30 cellular contexts compared by ENCODE assay signal in the genomic region with DNA sequence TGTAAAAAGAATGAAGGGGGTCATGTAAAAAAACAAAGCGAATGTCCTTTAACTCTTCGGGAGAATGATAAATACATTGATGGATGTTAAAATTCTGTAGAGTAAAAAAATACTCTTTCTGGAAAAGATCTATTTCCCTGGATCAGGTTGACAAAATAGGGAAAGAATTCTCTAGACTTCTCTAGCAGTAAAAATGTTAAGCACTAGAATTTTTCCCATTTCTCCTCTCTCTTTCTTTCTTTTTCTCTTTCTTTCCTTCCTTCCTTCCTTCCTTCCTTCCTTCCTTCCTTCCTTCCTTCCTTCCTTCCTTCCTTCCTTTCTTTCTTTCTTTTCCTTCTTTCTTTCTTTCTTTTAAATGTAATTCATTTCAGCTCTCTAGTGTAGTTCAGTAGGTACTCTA.
A peak's percentile ranks its signal among the peaks of the same experiment; 100 is the strongest.
DNase-seq lines count a peak whose midpoint lies in the region; ATAC-seq, FAIRE-seq and TF ChIP-seq lines count a peak whose summit lies in the region.
"Had no signal": no experiment of that assay in that cellular context is flagged by ENCODE, and none has a peak within 500 bp of the region (broad histone marks: within the 10 kb centered on the region; RNA-seq: fewer than 3 reads in every experiment).

No MANE protein-coding gene starts in this region.

- TF ChIP-seq EP300 in HepG2 (IDR thresholded peaks at IDR 0.05; ENCODE audit: low read depth in 2 of 2, low read length in 2 of 2) (no peak), HepG2 (CRISPR knock-in tag; IDR thresholded peaks at IDR 0.05; ENCODE audit: borderline replicate concordance) (no peak)

- H3K9me2 ChIP-seq in SU-DHL-6 (replicated peaks; ENCODE audit: insufficient read depth, low read length), result no peaks in the 10 kb centered on the region

- H3K9ac ChIP-seq in HepG2 (ENCODE audit: insufficient read depth, low read depth, low read length) (no peak overlapping the region), SU-DHL-6 (ENCODE audit: low read length) (no peak overlapping the region)
- H3K9ac ChIP-seq: BLaER1; BLaER1 treated with 17β-estradiol and CSF1 and Interleukin-3, amounts not matched to agents 10 nM and 100 nM had no signal

- DNase-seq in HepG2 (ENCODE audit: low spot score) (no peak), right lobe of liver (no peak), cerebellar nuclear complex (lab: John Stamatoyannopoulos, UW) (no peak)
- DNase-seq: 8988T; ACHN; AML-193; BE2C; C1 segment of cervical spinal cord; Caco-2; Calu3; CD4-positive, alpha-beta memory T cell; CD4-positive, alpha-beta T cell; CD4-positive, CD25-positive, alpha-beta regulatory T cell; CD8-positive, alpha-beta memory T cell; CD8-positive, alpha-beta T cell; COR-L47; DMS 273 treated with DMSO at 0.1 percent for 48 hours; DMS153; DMS53; DMS79; DMS79 treated with DMSO at 0.1 percent for 48 hours; DND-41; EL had no signal

- no peaks in the 10 kb centered on the region for H4K20me1 ChIP-seq in HepG2 (ENCODE audit: insufficient read depth, low read length)
- H4K20me1 ChIP-seq in SU-DHL-6 (ENCODE audit: low read depth, low read length), result no peaks in the 10 kb centered on the region
- H4K20me1 ChIP-seq: BLaER1; BLaER1 treated with 17β-estradiol and CSF1 and Interleukin-3, amounts not matched to agents 10 nM and 100 nM had no signal

- H3K4me3 ChIP-seq in HepG2 (replicated peaks in 1 of 3; ENCODE audit: insufficient read depth in 1 of 3, low read depth in 2 of 3, low read length in 3 of 3) (no peak overlapping the region), right lobe of liver (no peak overlapping the region), SU-DHL-6 (ENCODE audit: insufficient read depth, low read length, poor library complexity, severe bottlenecking) (no peak overlapping the region)
- H3K4me3 ChIP-seq: A549; BLaER1; BLaER1 treated with 17β-estradiol and CSF1 and Interleukin-3, amounts not matched to agents 10 nM and 100 nM had no signal

- H3K27me3 ChIP-seq in HepG2 (ENCODE audit: control insufficient read depth in 1 of 2, insufficient read depth in 2 of 2, low read length in 2 of 2) (no peaks in the 10 kb centered on the region), right lobe of liver (no peaks in the 10 kb centered on the region), SU-DHL-6 (ENCODE audit: low read length) (no peaks in the 10 kb centered on the region)
- H3K27me3 ChIP-seq: BE2C; BLaER1; BLaER1 treated with 17β-estradiol and CSF1 and Interleukin-3, amounts not matched to agents 10 nM and 100 nM had no signal

- no peak overlapping the region for H3K4me2 ChIP-seq in HepG2 (ENCODE audit: low read depth, low read length)
- H3K4me2 ChIP-seq in SU-DHL-6 (ENCODE audit: low read depth, low read length, poor library complexity, severe bottlenecking), result no peak overlapping the region
- H3K4me2 ChIP-seq: A549; BLaER1; BLaER1 treated with 17β-estradiol and CSF1 and Interleukin-3, amounts not matched to agents 10 nM and 100 nM had no signal

- H3K27ac ChIP-seq in HepG2 (ENCODE audit: extremely low read length, insufficient read depth, low read length) (no peak overlapping the region), right lobe of liver (no peak overlapping the region), SU-DHL-6 (ENCODE audit: low read depth, low read length) (no peak overlapping the region)
- H3K27ac ChIP-seq: 22Rv1; A549; BLaER1; BLaER1 treated with 17β-estradiol and CSF1 and Interleukin-3, amounts not matched to agents 10 nM and 100 nM; C4-2B had no signal

- 7% methylated on average over 2 of the region's 2 CpGs for WGBS in HepG2 (ENCODE audit: low lambda C conversion rate)
- 82% methylated on average over 2 of the region's 2 CpGs for WGBS in right lobe of liver (ENCODE audit: insufficient coverage, low coverage, low lambda C conversion rate, missing lambda C conversion rate)

- no peak for FAIRE-seq in HepG2 (lab: Jason Lieb, UNC)
- FAIRE-seq: A549, D721Med had no signal

- H3K36me3 ChIP-seq in HepG2 (replicated peaks in 1 of 2; ENCODE audit: control insufficient read depth in 1 of 2, insufficient read depth in 2 of 2, low read length in 2 of 2) (no peaks in the 10 kb centered on the region), right lobe of liver (no peaks in the 10 kb centered on the region), SU-DHL-6 (ENCODE audit: low read length) (no peaks in the 10 kb centered on the region)
- H3K36me3 ChIP-seq: BE2C; BLaER1; BLaER1 treated with 17β-estradiol and CSF1 and Interleukin-3, amounts not matched to agents 10 nM and 100 nM had no signal

- intact Hi-C loops in HepG2 (cut with micrococcal nuclease; ENCODE audit: unreplicated experiment) (no loop called here), right lobe of liver (cut with DNase I) (no loop called here)

- ATAC-seq in HepG2 (no peak), right lobe of liver (no peak)
- ATAC-seq: A549; CD8-positive, alpha-beta T cell had no signal

- TF ChIP-seq CTCF in HepG2 (CRISPR knock-in tag; IDR thresholded peaks at IDR 0.05), result no peak
- no peak for TF ChIP-seq CTCF in right lobe of liver (IDR thresholded peaks at IDR 0.05)
- TF ChIP-seq CTCF in SU-DHL-6 (IDR thresholded peaks at IDR 0.05; ENCODE audit: insufficient read depth, low read length, poor library complexity, severe bottlenecking), result no peak

- no peaks in the 10 kb centered on the region for H3F3A ChIP-seq in SU-DHL-6 (ENCODE audit: insufficient read depth)

- TF ChIP-seq POLR2A in HepG2 (IDR thresholded peaks at IDR 0.05; ENCODE audit: insufficient read depth in 1 of 2, low read depth in 2 of 2, low read length in 2 of 2) (no peak), right lobe of liver (IDR thresholded peaks at IDR 0.05) (no peak)

- in situ Hi-C loops in HepG2 (cut with HindIII; ENCODE audit: extremely low pct_ligation_motif_present, low pct_unique_long_range_greater_than_20kb), result no loop called here

- TF ChIP-seq RAD21 in HepG2 (CRISPR knock-in tag; IDR thresholded peaks at IDR 0.05), result no peak

- CTCF ChIA-PET in HepG2 (lab: Yijun Ruan, JAX; ENCODE audit: low intra/inter-chr PET ratio, low total read pairs), result no interaction called here

- H3K9me3 ChIP-seq in HepG2 (ENCODE audit: low read length) (peaks cover 98% of the 10 kb centered on the region), right lobe of liver (no peaks in the 10 kb centered on the region), SU-DHL-6 (ENCODE audit: insufficient read depth, low read length) (no peaks in the 10 kb centered on the region)
- H3K9me3 ChIP-seq: A549; BE2C; BLaER1; BLaER1 treated with 17β-estradiol and CSF1 and Interleukin-3, amounts not matched to agents 10 nM and 100 nM; Caco-2 had no signal

- H2AFZ ChIP-seq in HepG2 (ENCODE audit: low read length) (no peak overlapping the region), SU-DHL-6 (ENCODE audit: low read depth, low read length, severe bottlenecking) (peak overlapping the region; percentile 19)

- H3K4me1 ChIP-seq in HepG2 (ENCODE audit: insufficient read depth, low read length) (no peaks in the 10 kb centered on the region), right lobe of liver (no peaks in the 10 kb centered on the region)
- H3K4me1 ChIP-seq: A549; BE2C; BLaER1; BLaER1 treated with 17β-estradiol and CSF1 and Interleukin-3, amounts not matched to agents 10 nM and 100 nM; Caco-2 had no signal

- POLR2A ChIA-PET in HepG2 (lab: Yijun Ruan, JAX), result no interaction called here

- no TSS peak for BruUV-seq in HepG2 (replicated peaks; lab: Mats Ljungman, UMichigan)

- H3K79me2 ChIP-seq in HepG2 (ENCODE audit: insufficient read depth, low read length), result no peaks in the 10 kb centered on the region
- H3K79me2 ChIP-seq in SU-DHL-6 (ENCODE audit: insufficient read depth, low read length), result no peaks in the 10 kb centered on the region

TF ChIP-seq in HepG2, 621 proteins besides CTCF, POLR2A, EP300 and RAD21:
- TF ChIP-seq ZNF335 (CRISPR knock-in tag; IDR thresholded peaks at IDR 0.05) (no peak), U2AF2 (IDR thresholded peaks at IDR 0.05; ENCODE audit: low read depth, low read length) (peak; percentile 91; the same call in 1 of the 2 replicates), SRSF9 (IDR thresholded peaks at IDR 0.05; ENCODE audit: borderline replicate concordance, insufficient read depth, low read depth, low read length, poor library complexity, severe bottlenecking) (peak; percentile 93)
- TF ChIP-seq, protein P1, sequence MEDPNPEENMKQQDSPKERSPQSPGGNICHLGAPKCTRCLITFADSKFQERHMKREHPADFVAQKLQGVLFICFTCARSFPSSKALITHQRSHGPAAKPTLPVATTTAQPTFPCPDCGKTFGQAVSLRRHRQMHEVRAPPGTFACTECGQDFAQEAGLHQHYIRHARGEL (CRISPR knock-in tag; IDR thresholded peaks at IDR 0.05), result no peak
